Comparison of ENCODE assay signal across 8 cellular contexts in genomic region chr6:42742116-42742894, GRCh38. TPM values are rescaled to one million over a fixed set of nuclear protein-coding genes. Genes with fewer than 3 reads are reported as not detected.
DNase-seq lines count a peak whose midpoint lies in the region; FAIRE-seq and TF ChIP-seq lines count a peak whose summit lies in the region.

No MANE protein-coding gene starts in this region.

- H2AFZ ChIP-seq in astrocyte (ENCODE audit: low read depth, low read length) = no peak overlapping the region

- H3K9me3 Mint-ChIP-seq in astrocyte (ENCODE audit: unreplicated experiment) (no peaks in the 10 kb centered on the region), neural crest cell (no peaks in the 10 kb centered on the region)

- H3K36me3 ChIP-seq in astrocyte (ENCODE audit: insufficient read depth, low read length) (no peaks in the 10 kb centered on the region), colonic mucosa (no peaks in the 10 kb centered on the region), adrenal gland (replicated peaks in 1 of 2) (no peaks in the 10 kb centered on the region)

- H3K4me3 Mint-ChIP-seq in astrocyte (ENCODE audit: unreplicated experiment) (peak overlapping the region; percentile 18), neural crest cell (peak overlapping the region; percentile 80)

- no peaks in the 10 kb centered on the region for H3K9me3 ChIP-seq in astrocyte (ENCODE audit: insufficient read depth, low read depth, low read length)
- H3K9me3 ChIP-seq in colonic mucosa = no peaks in the 10 kb centered on the region
- H3K9me3 ChIP-seq in adrenal gland (replicated peaks in 1 of 3) = no peaks in the 10 kb centered on the region

- DNase-seq in GM04504 (ENCODE audit: low read depth) = peak; percentile 47
- peak; percentile 100 for DNase-seq in NCI-H2171 treated with DMSO at 0.1 percent for 48 hours (lab: John Stamatoyannopoulos, UW)
- DNase-seq in astrocyte (ENCODE audit: low read depth) = peak; percentile 81
- DNase-seq in neural crest cell (ENCODE audit: low read depth, low spot score) = no peak
- DNase-seq in anterior cingulate cortex (lab: John Stamatoyannopoulos, UW) = no peak
- no peak for DNase-seq in colonic mucosa
- DNase-seq in GM19238 (ENCODE audit: insufficient read length, low spot score) = no peak
- DNase-seq in adrenal gland = no peak

- WGBS in adrenal gland, 4 donors = 44 to 66% (median 61%) methylated on average over 5 of the region's 5 CpGs

- H3K9ac ChIP-seq in astrocyte (ENCODE audit: low read length) (no peak overlapping the region), colonic mucosa (ENCODE audit: low read depth in 2 of 2, low read length in 2 of 2) (no peak overlapping the region)

- FAIRE-seq in astrocyte (lab: Jason Lieb, UNC) = no peak

- H3K4me1 ChIP-seq in astrocyte (ENCODE audit: insufficient read depth, low read length) = peaks cover 11% of the 10 kb centered on the region
- peaks cover 5% of the 10 kb centered on the region for H3K4me1 ChIP-seq in colonic mucosa
- peaks cover 8 to 24% of the 10 kb centered on the region in 2 donors for H3K4me1 ChIP-seq in adrenal gland (replicated peaks in 1 of 2)

- H3K4me2 ChIP-seq in astrocyte (ENCODE audit: low read length) = peak overlapping the region; percentile 40

- intact Hi-C loops in colonic mucosa (cut with DNase I) (no loop called here), adrenal gland (cut with DNase I) (no loop called here)

- TF ChIP-seq POLR2A in adrenal gland (IDR thresholded peaks at IDR 0.05) = no peak

- H4K20me1 ChIP-seq in astrocyte (ENCODE audit: insufficient read depth, low read length) = peaks cover 22% of the 10 kb centered on the region

- no peak overlapping the region for H3K27ac ChIP-seq in astrocyte (ENCODE audit: low read depth, low read length)
- H3K27ac ChIP-seq in colonic mucosa = no peak overlapping the region
- H3K27ac ChIP-seq in adrenal gland = no peak overlapping the region

- H3K27me3 ChIP-seq in astrocyte (ENCODE audit: insufficient read depth, low read length) = no peaks in the 10 kb centered on the region
- H3K27me3 ChIP-seq in colonic mucosa = no peaks in the 10 kb centered on the region
- no peaks in the 10 kb centered on the region for H3K27me3 ChIP-seq in adrenal gland

- no peak overlapping the region for H3K27ac Mint-ChIP-seq in astrocyte (ENCODE audit: unreplicated experiment)
- H3K27ac Mint-ChIP-seq in neural crest cell (ENCODE audit: unreplicated experiment) = no peak overlapping the region

- peaks cover 27% of the 10 kb centered on the region for H3K79me2 ChIP-seq in astrocyte (ENCODE audit: insufficient read depth, low read length)

- TF ChIP-seq CTCF in astrocyte (IDR thresholded peaks at IDR 0.05; ENCODE audit: insufficient read depth, low read depth, low read length) (no peak), neural crest cell (conservative IDR thresholded peaks at IDR 0.05) (no peak), colonic mucosa (IDR thresholded peaks at IDR 0.05) (no peak), adrenal gland (IDR thresholded peaks at IDR 0.05) (no peak)

- H3K36me3 Mint-ChIP-seq in astrocyte (ENCODE audit: low read depth, unreplicated experiment) (peaks cover 2% of the 10 kb centered on the region), neural crest cell (ENCODE audit: low read depth) (peaks cover 2% of the 10 kb centered on the region)

- H3K4me3 ChIP-seq in astrocyte (ENCODE audit: insufficient read depth, low read depth, low read length) = no peak overlapping the region
- H3K4me3 ChIP-seq in colonic mucosa = no peak overlapping the region
- no peak overlapping the region for H3K4me3 ChIP-seq in adrenal gland

- H3K27me3 Mint-ChIP-seq in astrocyte (ENCODE audit: low read depth, unreplicated experiment) (peaks cover 2% of the 10 kb centered on the region), neural crest cell (ENCODE audit: low read depth) (peaks cover 13% of the 10 kb centered on the region)

- H3K4me1 Mint-ChIP-seq in astrocyte (ENCODE audit: low read depth, unreplicated experiment) = no peaks in the 10 kb centered on the region
- H3K4me1 Mint-ChIP-seq in neural crest cell = peaks cover 23% of the 10 kb centered on the region

RNA-seq across cellular contexts. Expression of gene TBCC, which starts 3.6 kb away (rescaled TPM):
- total RNA-seq in astrocyte = 25.8 and 27.4 TPM in 2 replicates
- total RNA-seq in neural crest cell = 21.7 and 23.2 TPM in 2 replicates
- 10 to 100 TPM; 24.2 to 24.8 TPM for total RNA-seq in colonic mucosa
- 10 to 100 TPM; 19.5 to 44.8 (median 28.0) TPM for total RNA-seq in adrenal gland
- 10 to 100 TPM; 15.7 to 33.1 (median 29.9) TPM for polyA plus RNA-seq in adrenal gland

RNA-seq across cellular contexts. Expression of gene PRPH2, which starts 19.9 kb away (rescaled TPM):
- total RNA-seq in astrocyte (not detected in 2 replicates), neural crest cell (not detected in 2 replicates), colonic mucosa (under 1 TPM; 0.32 to 0.35 TPM), adrenal gland (1 to 10 TPM in 4 of 8 donors, under 1 TPM in 3, not detected in 1; 0.48 to 2.5 (median 1.3) TPM)
- polyA plus RNA-seq in adrenal gland = under 1 TPM; 0.47 to 0.97 (median 0.84) TPM

RNA-seq across cellular contexts. Expression of gene BICRAL, which starts 39.5 kb away (rescaled TPM):
- total RNA-seq in astrocyte (5.9 and 7.1 TPM in 2 replicates), neural crest cell (6.2 and 6.7 TPM in 2 replicates), colonic mucosa (10 to 100 TPM; 11.5 to 15.3 TPM), adrenal gland (10 to 100 TPM in 4 of 8 donors, 1 to 10 TPM in 4; 7.6 to 16.1 (median 10.6) TPM)
- polyA plus RNA-seq in adrenal gland = 1 to 10 TPM; 2.8 to 8.7 (median 4.1) TPM

Comparison
In these comparisons a context has a peak if more than half of its experiments do, and no peak if none do; other contexts are left out.
1. DNase-seq: peak in GM04504 (single experiment), NCI-H2171 treated with DMSO at 0.1 percent for 48 hours (single experiment) and astrocyte (single experiment); none in neural crest cell (single experiment), anterior cingulate cortex (0 of 58), colonic mucosa (single experiment), GM19238 (single experiment) and adrenal gland (0 of 7).